In the genomic region with DNA sequence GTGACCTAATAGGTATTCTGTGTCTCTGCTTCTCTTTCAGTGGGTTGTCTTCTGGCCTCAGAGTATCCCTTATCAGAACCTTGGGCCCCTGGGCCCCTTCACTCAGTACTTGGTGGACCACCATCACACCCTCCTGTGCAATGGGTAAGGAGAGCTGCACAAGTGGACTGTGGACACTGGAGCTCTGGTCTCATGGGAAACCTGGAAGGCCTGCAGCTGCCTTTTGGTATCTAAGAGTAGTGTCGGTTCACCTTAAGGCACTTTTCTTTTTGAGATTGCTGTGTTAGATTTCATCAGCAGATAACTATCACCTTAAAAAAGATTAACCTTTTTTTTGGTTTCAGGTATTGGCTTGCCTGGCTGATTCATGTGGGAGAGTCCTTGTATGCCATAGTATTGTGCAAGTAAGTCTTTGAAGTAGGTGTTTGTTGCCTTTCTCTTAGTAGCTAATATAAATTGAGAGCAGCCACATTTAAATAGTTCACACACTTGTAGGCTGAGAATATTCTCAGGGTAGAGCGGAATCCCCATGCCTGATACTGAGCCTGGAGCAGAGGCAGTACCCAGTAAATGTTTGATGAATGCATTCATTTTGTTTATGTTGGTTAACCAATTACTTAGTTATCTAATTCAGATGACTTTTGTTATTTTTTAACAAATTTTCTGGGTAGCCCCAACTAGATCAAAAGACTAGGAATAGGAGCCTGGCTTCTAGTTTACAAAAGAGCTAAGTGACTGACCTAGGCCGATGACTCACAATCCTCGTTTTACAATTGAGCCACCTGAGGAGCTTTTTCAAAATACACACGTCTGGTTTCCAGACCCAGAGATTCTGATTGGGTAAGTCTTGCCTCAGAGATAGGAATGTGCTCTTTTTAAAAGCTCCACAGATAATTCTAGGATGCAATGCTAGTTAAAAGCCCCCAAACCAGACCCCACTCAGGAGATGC, we compare ENCODE assay signal across 25 cellular contexts. TPM values are rescaled to one million over a fixed set of nuclear protein-coding genes. Genes with fewer than 3 reads are reported as not detected.
DNase-seq lines count a peak whose midpoint lies in the region; ATAC-seq and TF ChIP-seq lines count a peak whose summit lies in the region.
"Had no signal": no experiment of that assay in that cellular context is flagged by ENCODE, and none has a peak within 500 bp of the region (broad histone marks: within the 10 kb centered on the region; RNA-seq: fewer than 3 reads in every experiment).

No MANE protein-coding gene starts in this region.

- H3K4me3 Mint-ChIP-seq in progenitor cell of endocrine pancreas (ENCODE audit: low read depth): no peak overlapping the region
- H3K4me3 Mint-ChIP-seq: natural killer cell; stimulated activated naive CD8-positive, alpha-beta T cell treated with anti-CD3 and anti-CD28 coated beads, Interleukin-15, amount 100 ng/mL, for 72 hours had no signal

- TF ChIP-seq POLR2A in esophagus squamous epithelium (IDR thresholded peaks at IDR 0.05): no peak

- H3K36me3 ChIP-seq in PC-9 (ENCODE audit: low read depth) (no peaks in the 10 kb centered on the region), esophagus squamous epithelium (peaks cover 0 to 40% (median 0%) of the 10 kb centered on the region in 3 donors)

- peak overlapping the region; percentile 5; the same call in 1 of the 2 replicates for H3K4me3 ChIP-seq in PC-9
- H3K4me3 ChIP-seq in esophagus squamous epithelium: no peak overlapping the region
- H3K4me3 ChIP-seq: dorsolateral prefrontal cortex, pancreas, SK-N-MC, upper lobe of left lung had no signal

- no peak overlapping the region for H2AFZ ChIP-seq in PC-9

- H3K27ac ChIP-seq in PC-9: peak overlapping the region; percentile 92
- H3K27ac ChIP-seq in esophagus squamous epithelium: peak overlapping the region; percentile 57 to 98 (median 88)
- H3K27ac ChIP-seq: dorsolateral prefrontal cortex, pancreas, SK-N-MC, upper lobe of left lung had no signal

- 42 to 43% methylated on average over 5 of the region's 5 CpGs for WGBS in esophagus squamous epithelium, 2 donors

- intact Hi-C loops in PC-9 (cut with micrococcal nuclease; ENCODE audit: unreplicated experiment): no loop called here
- intact Hi-C loops in esophagus squamous epithelium (cut with DNase I): no loop called here

- H4K20me1 ChIP-seq in PC-9 (ENCODE audit: insufficient read depth): no peaks in the 10 kb centered on the region

- no peaks in the 10 kb centered on the region for H3K9me2 ChIP-seq in PC-9 (ENCODE audit: insufficient read depth)

- no peaks in the 10 kb centered on the region for H3K9me3 Mint-ChIP-seq in progenitor cell of endocrine pancreas (ENCODE audit: low read depth)
- H3K9me3 Mint-ChIP-seq: natural killer cell; stimulated activated naive CD8-positive, alpha-beta T cell treated with anti-CD3 and anti-CD28 coated beads, Interleukin-15, amount 100 ng/mL, for 72 hours had no signal

- H3K4me2 ChIP-seq in PC-9: peak overlapping the region; percentile 48

- H3K36me3 Mint-ChIP-seq in progenitor cell of endocrine pancreas (ENCODE audit: insufficient read depth): peaks cover 11% of the 10 kb centered on the region

- peaks cover 22% of the 10 kb centered on the region for H3K79me2 ChIP-seq in PC-9 (ENCODE audit: low read depth)

- H3K4me1 Mint-ChIP-seq in progenitor cell of endocrine pancreas (ENCODE audit: low read depth): peaks cover 10% of the 10 kb centered on the region

- peaks cover 40% of the 10 kb centered on the region for H3F3A ChIP-seq in PC-9 (ENCODE audit: insufficient read depth, low read depth)

- H3K4me1 ChIP-seq in PC-9 (replicated peaks; ENCODE audit: insufficient read depth): peaks cover 37% of the 10 kb centered on the region
- peaks cover 5 to 58% (median 25%) of the 10 kb centered on the region in 3 donors for H3K4me1 ChIP-seq in esophagus squamous epithelium

- peak; percentile 56 for DNase-seq in HPDE6-E6E7 (ENCODE audit: extremely low spot score)
- peak in 1 of 2 experiments; percentile 87 for DNase-seq in PC-9
- DNase-seq in esophagus squamous epithelium (lab: John Stamatoyannopoulos, UW): no peak
- DNase-seq in progenitor cell of endocrine pancreas (ENCODE audit: low spot score, unreplicated experiment): no peak
- no peak for DNase-seq in activated CD8-positive, alpha-beta memory T cell treated with anti-CD3 and anti-CD28 coated beads, Interleukin-2, amount 50 U/mL, for 48 hours
- DNase-seq: activated CD4-positive, CD25-positive, alpha-beta regulatory T cell; activated effector memory CD4-positive, alpha-beta T cell treated with Interleukin-2 at 50 U/mL for 16 hours; AML-193; dorsolateral prefrontal cortex; EL; head of caudate nucleus; MM.1S; natural killer cell; NCI-H1694; NCI-H82; pancreas; stimulated activated CD4-positive, alpha-beta T cell treated with anti-CD3 and anti-CD28 coated beads, Interleukin-4, amount 100 ng/mL, for 1 hour; stimulated activated naive CD8-positive, alpha-beta T cell treated with anti-CD3 and anti-CD28 coated beads, Interleukin-15, amount 100 ng/mL, for 72 hours; upper lobe of left lung had no signal

- H3K9me3 ChIP-seq in PC-9 (ENCODE audit: insufficient read depth, low read depth) (no peaks in the 10 kb centered on the region), esophagus squamous epithelium (no peaks in the 10 kb centered on the region)
- H3K9me3 ChIP-seq: pancreas, upper lobe of left lung had no signal

- H3K27me3 ChIP-seq in PC-9 (ENCODE audit: insufficient read depth, low read depth): no peaks in the 10 kb centered on the region
- no peaks in the 10 kb centered on the region for H3K27me3 ChIP-seq in esophagus squamous epithelium
- H3K27me3 ChIP-seq: dorsolateral prefrontal cortex, pancreas, upper lobe of left lung had no signal

- BruUV-seq in PC-9 (replicated peaks; lab: Mats Ljungman, UMichigan): no TSS peak

- ATAC-seq in HG02870 (IDR thresholded peaks at IDR 0.05; ENCODE audit: unreplicated experiment): no peak
- ATAC-seq in HG02884 (IDR thresholded peaks at IDR 0.05; ENCODE audit: unreplicated experiment): no peak
- ATAC-seq: natural killer cell; Panc1; pancreas; stimulated activated naive CD8-positive, alpha-beta T cell treated with anti-CD3 and anti-CD28 coated beads, Interleukin-15, amount 100 ng/mL, for 72 hours had no signal

- H3K27ac Mint-ChIP-seq in progenitor cell of endocrine pancreas: peak overlapping the region; percentile 86
- H3K27ac Mint-ChIP-seq: natural killer cell; stimulated activated naive CD8-positive, alpha-beta T cell treated with anti-CD3 and anti-CD28 coated beads, Interleukin-15, amount 100 ng/mL, for 72 hours had no signal

- POLR2A ChIA-PET in PC-9 (lab: Charles Lee; ENCODE audit: unreplicated experiment): no interaction called here

- H3K27me3 Mint-ChIP-seq in progenitor cell of endocrine pancreas: no peaks in the 10 kb centered on the region
- H3K27me3 Mint-ChIP-seq: stimulated activated naive CD8-positive, alpha-beta T cell treated with anti-CD3 and anti-CD28 coated beads, Interleukin-15, amount 100 ng/mL, for 72 hours had no signal

- TF ChIP-seq CTCF in PC-9 (conservative IDR thresholded peaks at IDR 0.05): no peak
- no peak for TF ChIP-seq CTCF in esophagus squamous epithelium (IDR thresholded peaks at IDR 0.05)
- no peak for TF ChIP-seq CTCF in progenitor cell of endocrine pancreas (IDR thresholded peaks at IDR 0.05; ENCODE audit: unreplicated experiment)

- CTCF ChIA-PET in PC-9 (lab: Charles Lee): no interaction called here

RNA-seq across cellular contexts. Expression of gene TMEM254, which starts 3.6 kb away (rescaled TPM):
- total RNA-seq in PC-9 (2021) (30.2 and 36.6 TPM in 2 replicates), esophagus squamous epithelium (10 to 100 TPM; 25.6 to 35.6 (median 32.7) TPM), progenitor cell of endocrine pancreas (34.7 and 34.8 TPM in 2 replicates)

RNA-seq across cellular contexts. Expression of gene PLAC9, which starts 50.5 kb away (rescaled TPM):
- 2.1 TPM in 1 of 2 replicates, not detected in the other for total RNA-seq in PC-9 (2021)
- total RNA-seq in esophagus squamous epithelium: 10 to 100 TPM in 1 of 4 donors, 1 to 10 TPM in 3; 2.7 to 22.1 (median 3.0) TPM
- total RNA-seq in progenitor cell of endocrine pancreas: 0.79 and 1.6 TPM in 2 replicates
- total RNA-seq: activated CD8-positive, alpha-beta memory T cell treated with anti-CD3 and anti-CD28 coated beads for 36 hours; H4; natural killer cell had no signal
